In genomic region chr2:109631741-109632140, GRCh38 we compare ENCODE assay signal across 1 cellular context.
TF ChIP-seq lines count a peak whose summit lies in the region.

No MANE protein-coding gene starts in this region.

TF ChIP-seq in HepG2, 621 proteins besides CTCF, POLR2A, EP300 and RAD21 (continues in another document):
- no peak for TF ChIP-seq HMGXB3 (CRISPR knock-in tag; IDR thresholded peaks at IDR 0.05; ENCODE audit: borderline replicate concordance)
- no peak for TF ChIP-seq REL (CRISPR knock-in tag; conservative IDR thresholded peaks at IDR 0.05)
- 0 out of 2 replicates have a peak, but pooled peaks have one; percentile 21 for TF ChIP-seq ZNF354B (CRISPR knock-in tag; IDR thresholded peaks at IDR 0.05)
- TF ChIP-seq ZNF879 (CRISPR knock-in tag; IDR thresholded peaks at IDR 0.05), result no peak
- no peak for TF ChIP-seq ZNF572 (CRISPR knock-in tag; IDR thresholded peaks at IDR 0.05)
- TF ChIP-seq MBD4 (IDR thresholded peaks at IDR 0.05; ENCODE audit: borderline replicate concordance, low read length), result no peak
- TF ChIP-seq, protein P1, sequence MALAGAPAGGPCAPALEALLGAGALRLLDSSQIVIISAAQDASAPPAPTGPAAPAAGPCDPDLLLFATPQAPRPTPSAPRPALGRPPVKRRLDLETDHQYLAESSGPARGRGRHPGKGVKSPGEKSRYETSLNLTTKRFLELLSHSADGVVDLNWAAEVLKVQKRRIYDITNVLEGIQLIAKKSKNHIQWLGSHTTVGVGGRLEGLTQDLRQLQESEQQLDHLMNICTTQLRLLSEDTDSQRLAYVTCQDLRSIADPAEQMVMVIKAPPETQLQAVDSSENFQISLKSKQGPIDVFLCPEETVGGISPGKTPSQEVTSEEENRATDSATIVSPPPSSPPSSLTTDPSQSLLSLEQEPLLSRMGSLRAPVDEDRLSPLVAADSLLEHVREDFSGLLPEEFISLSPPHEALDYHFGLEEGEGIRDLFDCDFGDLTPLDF (CRISPR knock-in tag; IDR thresholded peaks at IDR 0.05), result no peak
- TF ChIP-seq, protein P2, sequence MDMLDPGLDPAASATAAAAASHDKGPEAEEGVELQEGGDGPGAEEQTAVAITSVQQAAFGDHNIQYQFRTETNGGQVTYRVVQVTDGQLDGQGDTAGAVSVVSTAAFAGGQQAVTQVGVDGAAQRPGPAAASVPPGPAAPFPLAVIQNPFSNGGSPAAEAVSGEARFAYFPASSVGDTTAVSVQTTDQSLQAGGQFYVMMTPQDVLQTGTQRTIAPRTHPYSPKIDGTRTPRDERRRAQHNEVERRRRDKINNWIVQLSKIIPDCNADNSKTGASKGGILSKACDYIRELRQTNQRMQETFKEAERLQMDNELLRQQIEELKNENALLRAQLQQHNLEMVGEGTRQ (IDR thresholded peaks at IDR 0.05; ENCODE audit: low read depth, low read length), result no peak
- TF ChIP-seq, protein P2 (CRISPR knock-in tag; IDR thresholded peaks at IDR 0.05; ENCODE audit: borderline replicate concordance), result no peak
- no peak for TF ChIP-seq ZFP82 (CRISPR knock-in tag; IDR thresholded peaks at IDR 0.05; ENCODE audit: borderline replicate concordance)
- TF ChIP-seq, protein P3, sequence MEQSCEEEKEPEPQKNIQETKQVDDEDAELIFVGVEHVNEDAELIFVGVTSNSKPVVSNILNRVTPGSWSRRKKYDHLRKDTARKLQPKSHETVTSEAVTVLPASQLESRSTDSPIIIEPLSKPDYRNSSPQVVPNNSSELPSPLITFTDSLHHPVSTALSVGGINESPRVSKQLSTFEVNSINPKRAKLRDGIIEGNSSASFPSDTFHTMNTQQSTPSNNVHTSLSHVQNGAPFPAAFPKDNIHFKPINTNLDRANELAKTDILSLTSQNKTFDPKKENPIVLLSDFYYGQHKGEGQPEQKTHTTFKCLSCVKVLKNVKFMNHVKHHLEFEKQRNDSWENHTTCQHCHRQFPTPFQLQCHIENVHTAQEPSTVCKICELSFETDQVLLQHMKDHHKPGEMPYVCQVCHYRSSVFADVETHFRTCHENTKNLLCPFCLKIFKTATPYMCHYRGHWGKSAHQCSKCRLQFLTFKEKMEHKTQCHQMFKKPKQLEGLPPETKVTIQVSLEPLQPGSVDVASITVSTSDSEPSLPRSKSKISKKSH (CRISPR knock-in tag; IDR thresholded peaks at IDR 0.05; ENCODE audit: borderline replicate concordance), result no peak
- TF ChIP-seq DBP (CRISPR knock-in tag; IDR thresholded peaks at IDR 0.05; ENCODE audit: not compliant biosample characterization), result no peak
- 0 out of 2 replicates have a peak, but pooled peaks have one; percentile 33 for TF ChIP-seq FOSL2 (CRISPR knock-in tag; IDR thresholded peaks at IDR 0.05)
- TF ChIP-seq ZNF615 (CRISPR knock-in tag; IDR thresholded peaks at IDR 0.05; ENCODE audit: borderline replicate concordance), result no peak
- TF ChIP-seq SRSF9 (IDR thresholded peaks at IDR 0.05; ENCODE audit: borderline replicate concordance, insufficient read depth, low read depth, low read length, poor library complexity, severe bottlenecking), result no peak
- TF ChIP-seq KDM2A (CRISPR knock-in tag; IDR thresholded peaks at IDR 0.05; ENCODE audit: borderline replicate concordance, low read depth), result no peak
- TF ChIP-seq ADNP (CRISPR knock-in tag; IDR thresholded peaks at IDR 0.05), result no peak
- no peak for TF ChIP-seq CC2D1A (CRISPR knock-in tag; IDR thresholded peaks at IDR 0.05)
- TF ChIP-seq PTBP1 (IDR thresholded peaks at IDR 0.05; ENCODE audit: low read depth, low read length, poor library complexity, severe bottlenecking), result no peak
- TF ChIP-seq, protein P4, sequence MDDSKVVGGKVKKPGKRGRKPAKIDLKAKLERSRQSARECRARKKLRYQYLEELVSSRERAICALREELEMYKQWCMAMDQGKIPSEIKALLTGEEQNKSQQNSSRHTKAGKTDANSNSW (CRISPR knock-in tag; IDR thresholded peaks at IDR 0.05; ENCODE audit: borderline replicate concordance), result no peak
- TF ChIP-seq ZNF101 (CRISPR knock-in tag; IDR thresholded peaks at IDR 0.05; ENCODE audit: borderline replicate concordance, low read depth), result no peak
- no peak for TF ChIP-seq ARNTL (CRISPR knock-in tag; IDR thresholded peaks at IDR 0.05)
- no peak for TF ChIP-seq ZNF136 (CRISPR knock-in tag; IDR thresholded peaks at IDR 0.05; ENCODE audit: low read depth)
- TF ChIP-seq NAIF1 (CRISPR knock-in tag; IDR thresholded peaks at IDR 0.05; ENCODE audit: borderline replicate concordance), result no peak
- no peak for TF ChIP-seq ZSCAN20 (CRISPR knock-in tag; IDR thresholded peaks at IDR 0.05; ENCODE audit: borderline replicate concordance)
- TF ChIP-seq RBAK (CRISPR knock-in tag; IDR thresholded peaks at IDR 0.05), result no peak
- no peak for TF ChIP-seq ETV5 (CRISPR knock-in tag; IDR thresholded peaks at IDR 0.05; ENCODE audit: borderline replicate concordance)
- TF ChIP-seq ARID2 (CRISPR knock-in tag; IDR thresholded peaks at IDR 0.05; ENCODE audit: borderline replicate concordance), result no peak
- TF ChIP-seq, protein P5, sequence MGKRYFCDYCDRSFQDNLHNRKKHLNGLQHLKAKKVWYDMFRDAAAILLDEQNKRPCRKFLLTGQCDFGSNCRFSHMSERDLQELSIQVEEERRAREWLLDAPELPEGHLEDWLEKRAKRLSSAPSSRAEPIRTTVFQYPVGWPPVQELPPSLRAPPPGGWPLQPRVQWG (CRISPR knock-in tag; IDR thresholded peaks at IDR 0.05; ENCODE audit: borderline replicate concordance, low read depth), result no peak
- TF ChIP-seq HMG20A (CRISPR knock-in tag; IDR thresholded peaks at IDR 0.05; ENCODE audit: borderline replicate concordance), result no peak
- no peak for TF ChIP-seq MATR3 (CRISPR knock-in tag; IDR thresholded peaks at IDR 0.05)
- TF ChIP-seq, protein P6, sequence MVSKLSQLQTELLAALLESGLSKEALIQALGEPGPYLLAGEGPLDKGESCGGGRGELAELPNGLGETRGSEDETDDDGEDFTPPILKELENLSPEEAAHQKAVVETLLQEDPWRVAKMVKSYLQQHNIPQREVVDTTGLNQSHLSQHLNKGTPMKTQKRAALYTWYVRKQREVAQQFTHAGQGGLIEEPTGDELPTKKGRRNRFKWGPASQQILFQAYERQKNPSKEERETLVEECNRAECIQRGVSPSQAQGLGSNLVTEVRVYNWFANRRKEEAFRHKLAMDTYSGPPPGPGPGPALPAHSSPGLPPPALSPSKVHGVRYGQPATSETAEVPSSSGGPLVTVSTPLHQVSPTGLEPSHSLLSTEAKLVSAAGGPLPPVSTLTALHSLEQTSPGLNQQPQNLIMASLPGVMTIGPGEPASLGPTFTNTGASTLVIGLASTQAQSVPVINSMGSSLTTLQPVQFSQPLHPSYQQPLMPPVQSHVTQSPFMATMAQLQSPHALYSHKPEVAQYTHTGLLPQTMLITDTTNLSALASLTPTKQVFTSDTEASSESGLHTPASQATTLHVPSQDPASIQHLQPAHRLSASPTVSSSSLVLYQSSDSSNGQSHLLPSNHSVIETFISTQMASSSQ (IDR thresholded peaks at IDR 0.05; ENCODE audit: low read depth), result no peak; the same call in 1 of the 2 replicates
- TF ChIP-seq, protein P6 (CRISPR knock-in tag; IDR thresholded peaks at IDR 0.05; ENCODE audit: borderline replicate concordance), result no peak
- TF ChIP-seq ZNF710 (CRISPR knock-in tag; IDR thresholded peaks at IDR 0.05; ENCODE audit: borderline replicate concordance), result no peak
- TF ChIP-seq CENPT (CRISPR knock-in tag; IDR thresholded peaks at IDR 0.05; ENCODE audit: low read depth), result no peak
- TF ChIP-seq ZNF263 (CRISPR knock-in tag; IDR thresholded peaks at IDR 0.05), result no peak
- TF ChIP-seq, protein P7, sequence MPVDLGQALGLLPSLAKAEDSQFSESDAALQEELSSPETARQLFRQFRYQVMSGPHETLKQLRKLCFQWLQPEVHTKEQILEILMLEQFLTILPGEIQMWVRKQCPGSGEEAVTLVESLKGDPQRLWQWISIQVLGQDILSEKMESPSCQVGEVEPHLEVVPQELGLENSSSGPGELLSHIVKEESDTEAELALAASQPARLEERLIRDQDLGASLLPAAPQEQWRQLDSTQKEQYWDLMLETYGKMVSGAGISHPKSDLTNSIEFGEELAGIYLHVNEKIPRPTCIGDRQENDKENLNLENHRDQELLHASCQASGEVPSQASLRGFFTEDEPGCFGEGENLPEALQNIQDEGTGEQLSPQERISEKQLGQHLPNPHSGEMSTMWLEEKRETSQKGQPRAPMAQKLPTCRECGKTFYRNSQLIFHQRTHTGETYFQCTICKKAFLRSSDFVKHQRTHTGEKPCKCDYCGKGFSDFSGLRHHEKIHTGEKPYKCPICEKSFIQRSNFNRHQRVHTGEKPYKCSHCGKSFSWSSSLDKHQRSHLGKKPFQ (CRISPR knock-in tag; IDR thresholded peaks at IDR 0.05; ENCODE audit: insufficient replicate concordance), result no peak
- TF ChIP-seq WIZ (CRISPR knock-in tag; IDR thresholded peaks at IDR 0.05), result no peak
- peak; percentile 0; the same call in 1 of the 2 replicates for TF ChIP-seq SMC3 (IDR thresholded peaks at IDR 0.05; ENCODE audit: low read length)
- no peak for TF ChIP-seq KMT2A (CRISPR knock-in tag; IDR thresholded peaks at IDR 0.05)
- 0 out of 2 replicates have a peak, but pooled peaks have one; percentile 43 for TF ChIP-seq SP4 (CRISPR knock-in tag; IDR thresholded peaks at IDR 0.05)
- TF ChIP-seq ZSCAN30 (CRISPR knock-in tag; IDR thresholded peaks at IDR 0.05), result 0 out of 2 replicates have a peak, but pooled peaks have one; percentile 78
- TF ChIP-seq, protein P8, sequence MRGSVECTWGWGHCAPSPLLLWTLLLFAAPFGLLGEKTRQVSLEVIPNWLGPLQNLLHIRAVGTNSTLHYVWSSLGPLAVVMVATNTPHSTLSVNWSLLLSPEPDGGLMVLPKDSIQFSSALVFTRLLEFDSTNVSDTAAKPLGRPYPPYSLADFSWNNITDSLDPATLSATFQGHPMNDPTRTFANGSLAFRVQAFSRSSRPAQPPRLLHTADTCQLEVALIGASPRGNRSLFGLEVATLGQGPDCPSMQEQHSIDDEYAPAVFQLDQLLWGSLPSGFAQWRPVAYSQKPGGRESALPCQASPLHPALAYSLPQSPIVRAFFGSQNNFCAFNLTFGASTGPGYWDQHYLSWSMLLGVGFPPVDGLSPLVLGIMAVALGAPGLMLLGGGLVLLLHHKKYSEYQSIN (CRISPR knock-in tag; IDR thresholded peaks at IDR 0.05; ENCODE audit: borderline replicate concordance), result no peak
- TF ChIP-seq ZC3H4 (CRISPR knock-in tag; IDR thresholded peaks at IDR 0.05; ENCODE audit: borderline replicate concordance), result no peak
